ENCODE assay signal across 8 cellular contexts in the genomic region with DNA sequence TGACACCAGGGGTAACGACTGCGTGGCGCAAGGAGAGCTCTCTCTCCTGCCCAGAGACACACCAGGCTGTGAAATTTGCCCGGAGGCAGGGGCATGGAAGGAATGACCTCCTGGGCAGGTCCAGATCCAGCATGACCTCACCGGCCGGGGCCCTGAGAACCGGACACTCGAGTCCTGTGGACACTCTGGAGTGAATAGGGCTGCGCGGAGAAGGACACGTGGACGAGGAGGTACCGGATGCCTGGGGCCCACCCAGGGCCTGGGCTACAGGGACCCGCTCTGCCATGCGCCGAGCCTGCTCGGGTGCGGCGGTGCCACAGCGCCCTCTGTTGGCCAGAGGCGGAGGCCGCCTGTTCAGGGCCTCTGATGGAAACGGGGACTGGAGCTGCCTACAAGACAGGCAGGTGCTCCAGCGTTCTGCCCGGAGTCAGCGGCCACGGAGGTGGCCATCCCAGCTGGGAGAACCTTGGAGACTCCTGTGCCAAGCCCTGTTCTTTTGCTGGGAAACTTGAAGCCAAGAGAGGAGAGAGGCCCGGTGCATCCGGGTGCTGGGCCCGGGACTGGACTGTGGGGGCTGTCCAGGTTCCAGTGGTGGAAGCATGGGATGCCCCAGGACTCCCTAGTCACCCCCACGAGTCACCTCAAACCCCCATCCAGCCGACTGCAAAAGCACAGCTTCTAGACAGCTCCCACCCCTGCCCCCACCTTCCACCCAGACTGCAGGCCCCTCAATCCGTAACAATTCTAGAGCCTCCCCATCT. TPM values are rescaled to one million over a fixed set of nuclear protein-coding genes. Genes with fewer than 3 reads are reported as not detected.
DNase-seq lines count a peak whose midpoint lies in the region; ATAC-seq and TF ChIP-seq lines count a peak whose summit lies in the region.

No MANE protein-coding gene starts in this region.

- H3K27ac ChIP-seq in MM.1S (ENCODE audit: low read length) = no peak overlapping the region
- H3K27ac ChIP-seq in foreskin keratinocyte = no peak overlapping the region
- H3K27ac ChIP-seq in ovary = no peak overlapping the region
- no peak overlapping the region for H3K27ac ChIP-seq in tibial artery

- intact Hi-C loops in ovary (cut with DNase I) (loop anchor here (5.0 to 10.0 kb wide), 5 partner anchors 59 to 242 kb away; a partner anchor contains a TSS), tibial artery (cut with DNase I; ENCODE audit: low total_unique reads) (loop anchor here (1.0 to 5.0 kb wide), 2 partner anchors 59 to 121 kb away; a partner anchor contains a TSS)

- no peaks in the 10 kb centered on the region for H3K9me2 ChIP-seq in MM.1S (replicated peaks; ENCODE audit: insufficient read depth, low read length)

- no peaks in the 10 kb centered on the region for H4K20me1 ChIP-seq in MM.1S (ENCODE audit: insufficient read depth, low read length)

- no peak for TF ChIP-seq POLR2A in ovary (IDR thresholded peaks at IDR 0.05)

- no peak overlapping the region; the same call in 1 of the 2 replicates for H3K9ac ChIP-seq in MM.1S (ENCODE audit: low read length)

- peak overlapping the region; percentile 81 for H3K4me2 ChIP-seq in MM.1S (ENCODE audit: low read depth, low read length)

- H3K9me3 ChIP-seq in MM.1S (replicated peaks; ENCODE audit: insufficient read depth, low read length) = no peaks in the 10 kb centered on the region
- no peaks in the 10 kb centered on the region for H3K9me3 ChIP-seq in ovary
- H3K9me3 ChIP-seq in tibial artery = no peaks in the 10 kb centered on the region

- DNase-seq in GM12864 (ENCODE audit: low read depth) = no peak
- peak; percentile 64 for DNase-seq in MM.1S
- peak; percentile 65 to 82 for DNase-seq in SHP77 (lab: John Stamatoyannopoulos, UW)
- DNase-seq in activated T-helper 9 cell treated with anti-CD3 and anti-CD28 coated beads, Interleukin-2, amount 50 U/mL, for 16 hours (ENCODE audit: low read depth) = peak; percentile 67
- peak in 1 of 2 donors; percentile 26 for DNase-seq in foreskin keratinocyte
- DNase-seq in ovary = peak; percentile 70 to 91 (median 83)
- DNase-seq in tibial artery = peak; percentile 61 to 63

- ATAC-seq in foreskin keratinocyte (peak; percentile 60), GM19324 (IDR thresholded peaks at IDR 0.05; ENCODE audit: low FRiP score, unreplicated experiment) (no peak)

- H3K4me1 ChIP-seq in MM.1S (ENCODE audit: low read length) (no peaks in the 10 kb centered on the region), foreskin keratinocyte (no peaks in the 10 kb centered on the region), ovary (ENCODE audit: insufficient read depth) (no peaks in the 10 kb centered on the region), tibial artery (peaks cover 0 to 17% (median 6%) of the 10 kb centered on the region in 4 donors)

- no peak for TF ChIP-seq EP300 in ovary (IDR thresholded peaks at IDR 0.05)

- peak; percentile 98 for TF ChIP-seq CTCF in GM12864 (IDR thresholded peaks at IDR 0.05; ENCODE audit: low read depth, low read length, missing control alignments)
- peak; percentile 99 for TF ChIP-seq CTCF in MM.1S (IDR thresholded peaks at IDR 0.05; ENCODE audit: low read length)
- peak; percentile 98 for TF ChIP-seq CTCF in foreskin keratinocyte (conservative IDR thresholded peaks at IDR 0.05)
- TF ChIP-seq CTCF in ovary (IDR thresholded peaks at IDR 0.05) = peak; percentile 93 to 95 (median 95)
- peak; percentile 96 to 98 for TF ChIP-seq CTCF in tibial artery (IDR thresholded peaks at IDR 0.05)

- peaks cover 8% of the 10 kb centered on the region; the same call in 1 of the 2 replicates for H3K27me3 ChIP-seq in MM.1S (replicated peaks; ENCODE audit: insufficient read depth, low read length)
- H3K27me3 ChIP-seq in foreskin keratinocyte = no peaks in the 10 kb centered on the region
- H3K27me3 ChIP-seq in ovary = no peaks in the 10 kb centered on the region
- peaks cover 0 to 31% of the 10 kb centered on the region in 2 donors for H3K27me3 ChIP-seq in tibial artery

- no peaks in the 10 kb centered on the region for H3F3A ChIP-seq in MM.1S (ENCODE audit: insufficient read depth, low read length)

- H3K4me3 ChIP-seq in GM12864 (ENCODE audit: low read depth, low read length) (no peak overlapping the region), MM.1S (ENCODE audit: low read length) (peak overlapping the region; percentile 31; the same call in 1 of the 2 replicates), ovary (no peak overlapping the region), tibial artery (no peak overlapping the region)

- peak overlapping the region; percentile 62 for H2AFZ ChIP-seq in MM.1S (ENCODE audit: low read length)

- H3K79me2 ChIP-seq in MM.1S (ENCODE audit: low read length) = no peaks in the 10 kb centered on the region

- 11 to 15% (median 12%) methylated on average over 23 to 33 of the region's 33 CpGs for whole genome bisulfite sequencing in ovary, 3 donors

- H3K36me3 ChIP-seq in MM.1S (replicated peaks; ENCODE audit: insufficient read depth, low read length) (no peaks in the 10 kb centered on the region), ovary (no peaks in the 10 kb centered on the region), tibial artery (no peaks in the 10 kb centered on the region)

RNA-seq across cellular contexts. Expression of a gene that starts 19.3 kb away (rescaled TPM):
- total RNA-seq in foreskin keratinocyte (1.1 and 2.0 TPM in 2 replicates), ovary (10 to 100 TPM in 4 of 7 donors, 1 to 10 TPM in 3; 1.2 to 26.0 (median 10.7) TPM)
- polyA plus RNA-seq in foreskin keratinocyte (1.4 and 2.2 TPM in 2 replicates), ovary (10 to 100 TPM in 1 of 2 donors, 1 to 10 TPM in 1; 7.1 to 16.6 TPM)
